ENCODE assay signal across 18 cellular contexts in the genomic region with DNA sequence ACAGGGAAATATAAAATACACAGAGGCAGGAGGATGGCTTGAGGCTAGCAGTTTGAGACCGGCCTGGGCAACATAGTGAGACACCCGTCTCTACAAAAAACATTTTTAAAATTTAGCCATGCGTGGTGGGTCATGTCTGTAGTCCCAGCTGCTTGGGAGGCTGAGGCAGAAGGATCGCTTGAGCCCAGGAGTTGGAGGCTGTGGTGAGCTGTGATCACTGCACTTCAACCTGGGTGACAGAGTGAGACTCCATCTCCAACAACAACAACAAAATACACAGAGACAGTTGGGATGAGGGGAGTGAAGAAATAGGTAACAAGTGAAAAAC. TPM values are rescaled to one million over a fixed set of nuclear protein-coding genes. Genes with fewer than 3 reads are reported as not detected.
DNase-seq lines count a peak whose midpoint lies in the region; ATAC-seq and TF ChIP-seq lines count a peak whose summit lies in the region.
"Had no signal": no experiment of that assay in that cellular context is flagged by ENCODE, and none has a peak within 500 bp of the region (broad histone marks: within the 10 kb centered on the region; RNA-seq: fewer than 3 reads in every experiment).

No MANE protein-coding gene starts in this region.

- no peaks in the 10 kb centered on the region for H3K9me2 ChIP-seq in GM23338 (ENCODE audit: insufficient read depth)

- H3K4me3 Mint-ChIP-seq in GM23338 (no peak overlapping the region), progenitor cell of endocrine pancreas (ENCODE audit: low read depth) (no peak overlapping the region)
- H3K4me3 Mint-ChIP-seq: activated CD4-positive, alpha-beta memory T cell treated with anti-CD3 and anti-CD28 coated beads for 36 hours had no signal

- no peaks in the 10 kb centered on the region for H3K27me3 Mint-ChIP-seq in GM23338 (ENCODE audit: insufficient read depth, low read depth, poor library complexity)
- H3K27me3 Mint-ChIP-seq in progenitor cell of endocrine pancreas = no peaks in the 10 kb centered on the region
- H3K27me3 Mint-ChIP-seq: activated CD4-positive, alpha-beta memory T cell treated with anti-CD3 and anti-CD28 coated beads for 36 hours had no signal

- H3F3A ChIP-seq in GM23338 (replicated peaks; ENCODE audit: low read depth) = no peaks in the 10 kb centered on the region

- no peak for ATAC-seq in GM23338
- ATAC-seq in right lobe of liver = no peak
- ATAC-seq in aorta (ENCODE audit: low FRiP score) = no peak
- ATAC-seq in GM18505 (IDR thresholded peaks at IDR 0.05; ENCODE audit: unreplicated experiment) = no peak
- ATAC-seq in heart left ventricle = no peak
- ATAC-seq: heart right ventricle had no signal

- H3K4me2 ChIP-seq in GM23338 = no peak overlapping the region

- H3K79me2 ChIP-seq in GM23338 (replicated peaks; ENCODE audit: insufficient read depth) = no peaks in the 10 kb centered on the region

- H3K36me3 ChIP-seq in GM23338 (ENCODE audit: insufficient read depth) (no peaks in the 10 kb centered on the region), right lobe of liver (peaks cover 0 to 2% (median 0%) of the 10 kb centered on the region in 4 donors), aorta (ENCODE audit: control insufficient read depth in 1 of 2, insufficient read depth in 2 of 2, low read length in 1 of 2) (peaks cover 0 to 5% of the 10 kb centered on the region in 2 donors), heart left ventricle (peaks cover 0 to 56% (median 12%) of the 10 kb centered on the region in 9 donors)

- TF ChIP-seq POLR2A in right lobe of liver (IDR thresholded peaks at IDR 0.05) = no peak
- TF ChIP-seq POLR2A in GM18505 (IDR thresholded peaks at IDR 0.05; ENCODE audit: borderline replicate concordance, extremely low read depth, insufficient read depth, insufficient read length) = no peak
- TF ChIP-seq POLR2A in heart left ventricle (IDR thresholded peaks at IDR 0.05) = no peak

- no peak overlapping the region for H3K4me3 ChIP-seq in GM23338
- no peak overlapping the region for H3K4me3 ChIP-seq in right lobe of liver
- H3K4me3 ChIP-seq in aorta (ENCODE audit: low read length in 2 of 2) = no peak overlapping the region
- no peak overlapping the region for H3K4me3 ChIP-seq in heart left ventricle
- H3K4me3 ChIP-seq: heart right ventricle, lower lobe of right lung had no signal

- H4K20me1 ChIP-seq in GM23338 (replicated peaks; ENCODE audit: insufficient read depth) = no peaks in the 10 kb centered on the region; the same call in 1 of the 2 replicates

- peaks cover 9% of the 10 kb centered on the region for H3K4me1 ChIP-seq in GM23338 (ENCODE audit: insufficient read depth)
- peaks cover 0 to 13% (median 2%) of the 10 kb centered on the region in 4 donors for H3K4me1 ChIP-seq in right lobe of liver
- H3K4me1 ChIP-seq in aorta (ENCODE audit: control insufficient read depth in 1 of 2, insufficient read depth in 2 of 2, low read length in 2 of 2) = no peaks in the 10 kb centered on the region
- no peaks in the 10 kb centered on the region for H3K4me1 ChIP-seq in heart left ventricle
- H3K4me1 ChIP-seq: heart right ventricle had no signal

- no peaks in the 10 kb centered on the region for H3K36me3 Mint-ChIP-seq in GM23338 (ENCODE audit: low read depth)
- H3K36me3 Mint-ChIP-seq in progenitor cell of endocrine pancreas (ENCODE audit: insufficient read depth) = peaks cover 26% of the 10 kb centered on the region

- H3K27ac Mint-ChIP-seq in GM23338 = peak overlapping the region; percentile 33
- H3K27ac Mint-ChIP-seq in progenitor cell of endocrine pancreas = peak overlapping the region; percentile 89
- H3K27ac Mint-ChIP-seq: activated CD4-positive, alpha-beta memory T cell treated with anti-CD3 and anti-CD28 coated beads for 36 hours had no signal

- no peak for TF ChIP-seq CTCF in GM23338 (conservative IDR thresholded peaks at IDR 0.05; ENCODE audit: low read depth in 2 of 2)
- TF ChIP-seq CTCF in right lobe of liver (IDR thresholded peaks at IDR 0.05) = no peak
- no peak for TF ChIP-seq CTCF in progenitor cell of endocrine pancreas (IDR thresholded peaks at IDR 0.05; ENCODE audit: unreplicated experiment)
- TF ChIP-seq CTCF in heart left ventricle (IDR thresholded peaks at IDR 0.05) = no peak

- WGBS in right lobe of liver (ENCODE audit: insufficient coverage, low coverage, low lambda C conversion rate, missing lambda C conversion rate) = 88% methylated on average over 4 of the region's 4 CpGs
- WGBS in aorta, 2 donors = 96% methylated on average over 4 of the region's 4 CpGs
- WGBS in heart left ventricle, 4 donors = 97 to 98% (median 97%) methylated on average over 4 of the region's 4 CpGs

- peaks cover 21% of the 10 kb centered on the region for H3K4me1 Mint-ChIP-seq in GM23338
- peaks cover 26% of the 10 kb centered on the region for H3K4me1 Mint-ChIP-seq in progenitor cell of endocrine pancreas (ENCODE audit: low read depth)

- DNase-seq in GM23338 (ENCODE audit: low spot score) (no peak), caudate nucleus (lab: John Stamatoyannopoulos, UW) (no peak), right lobe of liver (no peak), progenitor cell of endocrine pancreas (ENCODE audit: low spot score, unreplicated experiment) (no peak), aorta (no peak), putamen (ENCODE audit: low spot score) (no peak), heart left ventricle (no peak)
- DNase-seq: activated CD4-positive, alpha-beta memory T cell treated with anti-CD3 and anti-CD28 coated beads for 36 hours; activated gamma-delta T cell treated with Interleukin-2 at 50 U/mL for 16 hours; dermis blood vessel endothelial cell; DMS153; GDM1; heart right ventricle; Kasumi-1; lower lobe of right lung; stimulated activated CD4-positive, alpha-beta T cell treated with anti-CD3 and anti-CD28 coated beads, Interleukin-15, amount 100 ng/mL, for 24 hours had no signal

- no peak overlapping the region for H2AFZ ChIP-seq in GM23338

- H3K27ac ChIP-seq in GM23338 (ENCODE audit: low read depth) = no peak overlapping the region
- peak overlapping the region; percentile 63 for H3K27ac ChIP-seq in caudate nucleus (ENCODE audit: low read depth, low read length)
- H3K27ac ChIP-seq in right lobe of liver = peak overlapping the region; percentile 69 to 85 (median 74)
- no peak overlapping the region for H3K27ac ChIP-seq in aorta (ENCODE audit: low read depth in 1 of 2, low read length in 2 of 2)
- no peak overlapping the region for H3K27ac ChIP-seq in heart left ventricle
- H3K27ac ChIP-seq: C4-2B, heart right ventricle, lower lobe of right lung had no signal

- H3K9me3 ChIP-seq in right lobe of liver = no peaks in the 10 kb centered on the region
- H3K9me3 ChIP-seq in aorta (ENCODE audit: control insufficient read depth, low read length) = no peaks in the 10 kb centered on the region
- H3K9me3 ChIP-seq in heart left ventricle = no peaks in the 10 kb centered on the region
- H3K9me3 ChIP-seq: heart right ventricle, lower lobe of right lung had no signal

- H3K27me3 ChIP-seq in GM23338 (ENCODE audit: insufficient read depth) (no peaks in the 10 kb centered on the region), right lobe of liver (no peaks in the 10 kb centered on the region), aorta (ENCODE audit: control insufficient read depth in 1 of 2, insufficient read depth in 2 of 2, low read length in 1 of 2) (no peaks in the 10 kb centered on the region), heart left ventricle (no peaks in the 10 kb centered on the region)
- H3K27me3 ChIP-seq: heart right ventricle had no signal

- no peaks in the 10 kb centered on the region for H3K9me3 Mint-ChIP-seq in GM23338
- no peaks in the 10 kb centered on the region for H3K9me3 Mint-ChIP-seq in progenitor cell of endocrine pancreas (ENCODE audit: low read depth)
- H3K9me3 Mint-ChIP-seq: activated CD4-positive, alpha-beta memory T cell treated with anti-CD3 and anti-CD28 coated beads for 36 hours had no signal

- intact Hi-C loops in right lobe of liver (cut with DNase I) (no loop called here), aorta (cut with DNase I) (no loop called here), heart left ventricle (cut with DNase I) (no loop called here)

TF ChIP-seq in GM23338, 12 proteins besides CTCF, POLR2A, EP300 and RAD21:
- no peak for TF ChIP-seq ZNF331 (CRISPR knock-in tag; IDR thresholded peaks at IDR 0.05; ENCODE audit: low read depth)
- TF ChIP-seq EZH2 (IDR thresholded peaks at IDR 0.05; ENCODE audit: low read depth, unreplicated experiment) = no peak
- TF ChIP-seq EZH2phosphoT487 (IDR thresholded peaks at IDR 0.05; ENCODE audit: unreplicated experiment) = no peak
- TF ChIP-seq STAT1 (IDR thresholded peaks at IDR 0.05; ENCODE audit: unreplicated experiment) = no peak

RNA-seq across cellular contexts. Expression of a gene that starts 55.1 kb away (rescaled TPM):
- 5.1 and 6.4 TPM in 2 replicates for total RNA-seq in GM23338 (2014; rRNA removed; shearing (Covaris generic))
- polyA plus RNA-seq in GM23338 (2016; fragmentation: Nextera tagmentation; extraction: Ambion mirVana) (1.2 and 1.4 TPM in 2 replicates), aorta (1 to 10 TPM; 3.4 to 4.1 TPM), heart left ventricle (1 to 10 TPM; 1.0 to 3.6 TPM)
- total RNA-seq in right lobe of liver (1 to 10 TPM; 2.7 to 7.2 (median 3.9) TPM), progenitor cell of endocrine pancreas (40.2 and 41.1 TPM in 2 replicates), aorta (10 to 100 TPM; 13.9 to 14.3 TPM), heart left ventricle (10 to 100 TPM in 1 of 9 donors, 1 to 10 TPM in 8; 3.1 to 22.7 (median 6.4) TPM)

Comparison
In these comparisons a context has a peak if more than half of its experiments do, and no peak if none do; other contexts are left out.
1. H3K27ac ChIP-seq: peak in caudate nucleus (single experiment) and right lobe of liver (3 of 3); none in GM23338 (single experiment), aorta (0 of 2) and heart left ventricle (0 of 12).